In the genomic region with DNA sequence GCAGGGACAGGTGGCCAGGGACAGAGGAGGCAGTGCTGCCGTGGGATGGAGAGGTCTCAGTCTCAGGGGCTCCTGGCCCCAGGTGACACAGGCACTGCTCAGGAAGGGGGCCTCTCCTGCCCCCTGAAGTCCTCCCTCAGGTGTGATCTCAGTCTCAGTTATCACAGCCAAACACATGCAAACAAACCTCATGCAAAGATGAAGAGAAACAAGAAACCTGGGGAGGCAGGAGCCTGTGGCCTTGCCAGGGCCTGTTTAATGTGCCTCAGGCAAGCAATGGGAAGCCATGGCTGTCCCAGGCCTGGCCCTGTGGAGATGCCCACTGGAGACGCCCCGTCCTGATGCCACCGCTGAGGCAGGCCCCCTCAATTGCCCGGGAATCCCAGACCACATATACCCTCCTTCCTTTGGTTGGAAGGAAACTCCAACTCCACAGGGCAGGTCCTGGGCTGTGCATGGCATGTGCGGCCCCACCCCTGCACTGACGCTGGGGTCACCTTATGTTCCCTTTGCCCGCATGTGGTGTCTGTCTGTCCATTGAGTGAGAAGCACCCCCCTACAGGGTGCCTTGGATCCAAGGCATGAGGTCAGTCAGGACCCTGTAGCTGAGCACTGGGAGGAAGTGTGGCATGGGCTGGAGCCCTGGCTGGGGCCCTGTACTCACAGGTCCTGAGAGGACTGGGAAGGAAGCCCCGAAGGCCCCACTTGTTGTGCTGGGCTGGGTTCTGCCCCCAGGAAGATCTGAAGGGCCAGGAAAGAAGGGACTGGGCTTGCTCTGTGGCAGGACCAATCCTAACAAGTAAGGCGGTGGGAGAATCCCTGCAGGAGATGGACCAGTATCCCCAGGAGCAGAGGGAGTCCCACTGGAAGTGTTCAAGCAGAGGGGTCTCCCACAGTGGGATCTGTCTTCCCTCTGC, we compare ENCODE assay signal across 26 cellular contexts.
"Had no signal": no experiment of that assay in that cellular context is flagged by ENCODE, and none has a peak within 500 bp of the region (broad histone marks: within the 10 kb centered on the region; RNA-seq: fewer than 3 reads in every experiment).

No MANE protein-coding gene starts in this region.

- H3K4me3 ChIP-seq: adrenal gland, ascending aorta, cardiac muscle cell, left lung, lung, mucosa of descending colon, ovary, prostate gland, sigmoid colon, tibial artery had no signal

- H3K36me3 ChIP-seq: adrenal gland, ascending aorta, cardiac muscle cell, left lung, ovary, prostate gland, sigmoid colon, tibial artery, WERI-Rb-1 had no signal

- H3K27ac ChIP-seq: adrenal gland, ascending aorta, cardiac muscle cell, epithelial cell of prostate, left lung, ovary, prostate gland, sigmoid colon, tibial artery, WERI-Rb-1 had no signal

- H3K27me3 ChIP-seq: adrenal gland, ascending aorta, cardiac muscle cell, ovary, sigmoid colon had no signal

- H3K4me1 ChIP-seq: adrenal gland, ascending aorta, left lung, prostate gland, sigmoid colon, tibial artery had no signal

- DNase-seq: activated CD4-positive, alpha-beta T cell treated with anti-CD3 and anti-CD28 coated beads for 48 hours; activated CD4-positive, alpha-beta T cell treated with anti-CD3 and anti-CD28 coated beads, Interleukin-2, amount 50 U/mL, for 48 hours; activated naive CD4-positive, alpha-beta T cell treated with anti-CD3 and anti-CD28 coated beads for 36 hours; activated naive CD8-positive, alpha-beta T cell treated with anti-CD3 and anti-CD28 coated beads for 36 hours; activated T-cell treated with anti-CD3 and anti-CD28 coated beads, Interleukin-2, amount 50 U/mL, for 48 hours; effector CD4-positive, alpha-beta T cell; mesendoderm; mucosa of descending colon; ovary; retina; sigmoid colon; small intestine; stimulated activated CD4-positive, alpha-beta T cell treated with anti-CD3 and anti-CD28 coated beads, Interleukin-4, amount 100 ng/mL, for 24 hours; stimulated activated CD8-positive, alpha-beta memory T cell treated with anti-CD3 and anti-CD28 coated beads, Interleukin-4, amount 100 ng/mL, for 48 hours; stimulated activated naive CD8-positive, alpha-beta T cell treated with anti-CD3 and anti-CD28 coated beads, Interleukin-15, amount 100 ng/mL, for 72 hours; SW 1271; T-helper 9 cell; WERI-Rb-1 had no signal

- H3K9me3 ChIP-seq: adrenal gland, ascending aorta, left lung, mucosa of descending colon, ovary, prostate gland, sigmoid colon, tibial artery had no signal
